Comparison of ENCODE assay signal across 21 cellular contexts in genomic region chr2:132645176-132645575, GRCh38. TPM values are rescaled to one million over a fixed set of nuclear protein-coding genes. Genes with fewer than 3 reads are reported as not detected.
A peak's percentile ranks its signal among the peaks of the same experiment; 100 is the strongest.
DNase-seq lines count a peak whose midpoint lies in the region; ATAC-seq, FAIRE-seq and TF ChIP-seq lines count a peak whose summit lies in the region.
"Had no signal": no experiment of that assay in that cellular context is flagged by ENCODE, and none has a peak within 500 bp of the region (broad histone marks: within the 10 kb centered on the region; RNA-seq: fewer than 3 reads in every experiment).

No MANE protein-coding gene starts in this region.

- no peak for DNase-seq in Caco-2
- no peak for DNase-seq in Karpas-422
- DNase-seq in cerebellar cortex (ENCODE audit: low spot score), result peak; percentile 4
- peak in 4 of 6 donors; percentile 32 to 61 (median 44) for DNase-seq in pancreas
- no peak for DNase-seq in activated CD4-positive, alpha-beta T cell treated with anti-CD3 and anti-CD28 coated beads for 1 hour
- no peak for DNase-seq in ecto neural progenitor cell (ENCODE audit: low spot score)
- DNase-seq in T-helper 9 cell, result no peak
- DNase-seq: activated CD4-positive, alpha-beta memory T cell treated with anti-CD3 and anti-CD28 coated beads for 36 hours; activated naive CD4-positive, alpha-beta T cell; effector memory CD8-positive, alpha-beta T cell; H9; left ventricle myocardium inferior; NCI-H774; PC-3; SIG-M5; stimulated activated CD4-positive, alpha-beta T cell treated with anti-CD3 and anti-CD28 coated beads, Interleukin-15, amount 100 ng/mL, for 24 hours; T-helper 1 cell had no signal

- ATAC-seq in pancreas (peak in 3 of 4 donors; percentile 53 to 65 (median 58)), GM19324 (IDR thresholded peaks at IDR 0.05; ENCODE audit: low FRiP score, unreplicated experiment) (no peak)
- ATAC-seq: effector memory CD8-positive, alpha-beta T cell; PC-3 had no signal

- no peak for TF ChIP-seq CTCF in Caco-2 (IDR thresholded peaks at IDR 0.05; ENCODE audit: insufficient read depth in 1 of 2, low read depth in 1 of 2, low read length in 1 of 2, severe bottlenecking in 1 of 2, unreplicated experiment in 1 of 2)
- TF ChIP-seq CTCF in pancreas (IDR thresholded peaks at IDR 0.05), result no peak

- no peaks in the 10 kb centered on the region for H3K27me3 Mint-ChIP-seq in Caco-2 (ENCODE audit: insufficient read depth, unreplicated experiment)
- H3K27me3 Mint-ChIP-seq: activated CD4-positive, alpha-beta memory T cell treated with anti-CD3 and anti-CD28 coated beads for 36 hours had no signal

- no peak for FAIRE-seq in pancreas (lab: Jason Lieb, UNC)
- FAIRE-seq: GM19239 had no signal

- CTCF ChIA-PET in Caco-2 (lab: Charles Lee), result no interaction called here

- H3K79me2 ChIP-seq in Karpas-422 (ENCODE audit: low read length), result no peaks in the 10 kb centered on the region

- no peak overlapping the region for H3K4me3 ChIP-seq in Caco-2 (ENCODE audit: low read depth, low read length)
- peak overlapping the region; percentile 43 for H3K4me3 ChIP-seq in Karpas-422 (ENCODE audit: low read length)
- H3K4me3 ChIP-seq in pancreas, result no peak overlapping the region
- H3K4me3 ChIP-seq: left ventricle myocardium inferior, right atrium auricular region, thoracic aorta had no signal

- H3K9me2 ChIP-seq in Karpas-422 (replicated peaks; ENCODE audit: insufficient read depth, low read length), result no peaks in the 10 kb centered on the region

- peak overlapping the region; percentile 80 for H3K27ac ChIP-seq in Karpas-422 (ENCODE audit: low read length)
- no peak overlapping the region for H3K27ac ChIP-seq in pancreas
- H3K27ac ChIP-seq: left ventricle myocardium inferior, right atrium auricular region, thoracic aorta had no signal

- H3K4me1 ChIP-seq in Caco-2, result peaks cover 14% of the 10 kb centered on the region
- H3K4me1 ChIP-seq in Karpas-422 (ENCODE audit: low read length), result peaks cover 76% of the 10 kb centered on the region
- H3K4me1 ChIP-seq in pancreas, result no peaks in the 10 kb centered on the region
- H3K4me1 ChIP-seq: right atrium auricular region had no signal

- H3K36me3 ChIP-seq in Caco-2 (ENCODE audit: control insufficient read depth, insufficient read depth, low read length) (no peaks in the 10 kb centered on the region; the same call in 1 of the 2 replicates), Karpas-422 (ENCODE audit: insufficient read depth, low read length) (no peaks in the 10 kb centered on the region), pancreas (no peaks in the 10 kb centered on the region)
- H3K36me3 ChIP-seq: left ventricle myocardium inferior, right atrium auricular region, thoracic aorta had no signal

- 88 to 91% methylated on average over 35 of the region's 35 CpGs for WGBS in pancreas, 2 donors

- no peak overlapping the region for H3K4me3 Mint-ChIP-seq in Caco-2 (ENCODE audit: unreplicated experiment)
- H3K4me3 Mint-ChIP-seq: activated CD4-positive, alpha-beta memory T cell treated with anti-CD3 and anti-CD28 coated beads for 36 hours; effector memory CD8-positive, alpha-beta T cell; H9 had no signal

- H3K9me3 Mint-ChIP-seq in Caco-2 (ENCODE audit: unreplicated experiment), result no peaks in the 10 kb centered on the region
- H3K9me3 Mint-ChIP-seq: activated CD4-positive, alpha-beta memory T cell treated with anti-CD3 and anti-CD28 coated beads for 36 hours; H9 had no signal

- H3K27me3 ChIP-seq in Caco-2 (replicated peaks; ENCODE audit: control insufficient read depth, insufficient read depth, low read length), result no peaks in the 10 kb centered on the region
- H3K27me3 ChIP-seq in Karpas-422 (ENCODE audit: low read length), result 0 out of 2 replicates have a peak, but pooled peaks cover 4% of the 10 kb centered on the region
- no peaks in the 10 kb centered on the region for H3K27me3 ChIP-seq in pancreas
- H3K27me3 ChIP-seq: right atrium auricular region had no signal

- H3K9ac ChIP-seq in Karpas-422 (ENCODE audit: low read length), result peak overlapping the region; percentile 53; the same call in 1 of the 2 replicates

- H2AFZ ChIP-seq in Karpas-422 (ENCODE audit: low read length), result no peak overlapping the region; the same call in 1 of the 2 replicates

- peaks cover 18% of the 10 kb centered on the region for H3K4me1 Mint-ChIP-seq in Caco-2 (ENCODE audit: low read depth, unreplicated experiment)

- intact Hi-C loops in Caco-2 (cut with micrococcal nuclease; ENCODE audit: unreplicated experiment) (no loop called here), pancreas (cut with DNase I) (no loop called here)

- no peaks in the 10 kb centered on the region for H4K20me1 ChIP-seq in Karpas-422 (ENCODE audit: insufficient read depth, low read depth, low read length)

- peaks cover 16% of the 10 kb centered on the region for H3K36me3 Mint-ChIP-seq in Caco-2 (ENCODE audit: insufficient read depth, unreplicated experiment)
- H3K36me3 Mint-ChIP-seq: activated CD4-positive, alpha-beta memory T cell treated with anti-CD3 and anti-CD28 coated beads for 36 hours had no signal

- H3K27ac Mint-ChIP-seq in Caco-2 (ENCODE audit: unreplicated experiment), result no peak overlapping the region
- H3K27ac Mint-ChIP-seq: activated CD4-positive, alpha-beta memory T cell treated with anti-CD3 and anti-CD28 coated beads for 36 hours; effector memory CD8-positive, alpha-beta T cell had no signal

- H3K9me3 ChIP-seq in Caco-2 (no peaks in the 10 kb centered on the region), Karpas-422 (ENCODE audit: low read length) (no peaks in the 10 kb centered on the region), pancreas (no peaks in the 10 kb centered on the region)
- H3K9me3 ChIP-seq: left ventricle myocardium inferior, right atrium auricular region, thoracic aorta had no signal

- BruUV-seq in Caco-2 (replicated peaks; lab: Mats Ljungman, UMichigan), result TSS peak; percentile 62

- POLR2A ChIA-PET in Caco-2 (lab: Charles Lee), result no interaction called here

- H3K4me2 ChIP-seq in Karpas-422 (ENCODE audit: low read depth, low read length, poor library complexity, severe bottlenecking), result peak overlapping the region; percentile 70

RNA-seq across cellular contexts. Expression of gene LYPD1, which starts 24.8 kb away (rescaled TPM):
- total RNA-seq in Caco-2 (2022) (15.8 and 18.2 TPM in 2 replicates), pancreas (10 to 100 TPM in 2 of 6 donors, 1 to 10 TPM in 4; 1.1 to 20.5 (median 3.4) TPM)
- total RNA-seq in Karpas-422 (2014; rRNA removed; shearing (Covaris generic); ENCODE audit: low replicate concordance), result 0.29 TPM in 1 of 2 replicates, not detected in the other
- 1 to 10 TPM; 3.8 to 5.0 TPM for polyA plus RNA-seq in pancreas
- total RNA-seq: activated CD4-positive, alpha-beta memory T cell treated with anti-CD3 and anti-CD28 coated beads for 36 hours; left ventricle myocardium inferior had no signal

Comparison
In these comparisons a context has a peak if more than half of its experiments do, and no peak if none do; other contexts are left out.
1. DNase-seq: peak in cerebellar cortex (single experiment) and pancreas (4 of 6); none in Caco-2 (0 of 2), Karpas-422 (single experiment), activated CD4-positive, alpha-beta T cell treated with anti-CD3 and anti-CD28 coated beads for 1 hour (single experiment), ecto neural progenitor cell (single experiment) and T-helper 9 cell (single experiment).